In the genomic region with DNA sequence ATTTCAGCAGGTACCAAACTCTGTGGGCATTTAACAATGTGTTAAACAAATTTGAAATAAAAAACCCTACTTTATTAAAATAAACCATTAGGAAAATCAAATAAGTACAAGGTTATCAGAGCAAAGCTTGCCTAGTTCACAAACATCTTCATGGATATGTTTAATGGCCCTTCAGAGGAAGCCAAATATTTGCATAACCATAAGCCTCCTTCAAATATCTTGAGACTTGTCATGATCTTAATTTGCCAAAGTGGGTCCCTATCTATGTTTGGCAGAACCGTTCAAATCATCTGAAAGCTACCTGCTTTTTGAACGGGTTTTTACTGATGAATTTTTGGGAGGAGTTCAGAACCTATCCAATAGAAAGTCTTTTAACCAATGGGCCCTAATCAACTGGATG, we compare ENCODE assay signal across 13 cellular contexts.
DNase-seq lines count a peak whose midpoint lies in the region; ATAC-seq and TF ChIP-seq lines count a peak whose summit lies in the region.
"Had no signal": no experiment of that assay in that cellular context is flagged by ENCODE, and none has a peak within 500 bp of the region (broad histone marks: within the 10 kb centered on the region; RNA-seq: fewer than 3 reads in every experiment).

No MANE protein-coding gene starts in this region.

- no peak for TF ChIP-seq CTCF in DOHH2 (IDR thresholded peaks at IDR 0.05; ENCODE audit: low read depth, low read length, poor library complexity, severe bottlenecking)
- no peak for TF ChIP-seq CTCF in left lung (IDR thresholded peaks at IDR 0.05)
- no peak for TF ChIP-seq CTCF in colonic mucosa (IDR thresholded peaks at IDR 0.05)

- H3K9me3 Mint-ChIP-seq in activated naive CD8-positive, alpha-beta T cell (ENCODE audit: low read depth): peaks cover 4% of the 10 kb centered on the region
- H3K9me3 Mint-ChIP-seq in activated naive CD8-positive, alpha-beta T cell treated with anti-CD3 and anti-CD28 coated beads for 36 hours: peaks cover 15% of the 10 kb centered on the region
- peaks cover 0 to 6% (median 0%) of the 10 kb centered on the region in 5 donors for H3K9me3 Mint-ChIP-seq in CD8-positive, alpha-beta memory T cell

- no peaks in the 10 kb centered on the region for H3K27me3 ChIP-seq in DOHH2 (ENCODE audit: control insufficient read depth, low read length)
- H3K27me3 ChIP-seq in left lung: peaks cover 9 to 19% of the 10 kb centered on the region in 2 donors
- no peaks in the 10 kb centered on the region for H3K27me3 ChIP-seq in CD8-positive, alpha-beta memory T cell (ENCODE audit: insufficient read depth, low read length, poor library complexity, severe bottlenecking)
- no peaks in the 10 kb centered on the region for H3K27me3 ChIP-seq in colonic mucosa

- peak overlapping the region; percentile 50 for H3K27ac Mint-ChIP-seq in activated naive CD8-positive, alpha-beta T cell
- no peak overlapping the region for H3K27ac Mint-ChIP-seq in activated naive CD8-positive, alpha-beta T cell treated with anti-CD3 and anti-CD28 coated beads for 36 hours
- H3K27ac Mint-ChIP-seq in CD8-positive, alpha-beta memory T cell: no peak overlapping the region
- H3K27ac Mint-ChIP-seq: CD14-positive monocyte, HFFc6 had no signal

- no peak overlapping the region for H3K4me3 Mint-ChIP-seq in activated naive CD8-positive, alpha-beta T cell
- no peak overlapping the region for H3K4me3 Mint-ChIP-seq in activated naive CD8-positive, alpha-beta T cell treated with anti-CD3 and anti-CD28 coated beads for 36 hours
- no peak overlapping the region for H3K4me3 Mint-ChIP-seq in CD8-positive, alpha-beta memory T cell
- H3K4me3 Mint-ChIP-seq: CD14-positive monocyte, HFFc6 had no signal

- H3K4me1 ChIP-seq in DOHH2 (ENCODE audit: control insufficient read depth, low read length) (peaks cover 82% of the 10 kb centered on the region), left lung (no peaks in the 10 kb centered on the region), colonic mucosa (no peaks in the 10 kb centered on the region)
- H3K4me1 ChIP-seq in CD8-positive, alpha-beta memory T cell (ENCODE audit: insufficient read depth, low read length): no peaks in the 10 kb centered on the region
- H3K4me1 ChIP-seq: A549 had no signal

- H3K4me3 ChIP-seq in DOHH2 (ENCODE audit: low read length): no peak overlapping the region; the same call in 1 of the 2 replicates
- H3K4me3 ChIP-seq in left lung: no peak overlapping the region
- H3K4me3 ChIP-seq in CD8-positive, alpha-beta memory T cell (ENCODE audit: low read length): no peak overlapping the region
- H3K4me3 ChIP-seq in colonic mucosa: no peak overlapping the region
- H3K4me3 ChIP-seq: A549 had no signal

- H3F3A ChIP-seq in DOHH2 (ENCODE audit: control insufficient read depth, insufficient read depth): peaks cover 43% of the 10 kb centered on the region

- H3K79me2 ChIP-seq in DOHH2 (ENCODE audit: control insufficient read depth, low read length): peaks cover 100% of the 10 kb centered on the region

- H3K36me3 ChIP-seq in DOHH2 (ENCODE audit: control insufficient read depth, low read length) (peaks cover 93% of the 10 kb centered on the region), left lung (no peaks in the 10 kb centered on the region), colonic mucosa (no peaks in the 10 kb centered on the region)
- no peaks in the 10 kb centered on the region for H3K36me3 ChIP-seq in CD8-positive, alpha-beta memory T cell (ENCODE audit: insufficient read depth, low read length)

- H3K9me3 ChIP-seq in DOHH2 (ENCODE audit: control insufficient read depth, insufficient read depth, low read length) (no peaks in the 10 kb centered on the region), left lung (no peaks in the 10 kb centered on the region), colonic mucosa (no peaks in the 10 kb centered on the region)
- H3K9me3 ChIP-seq in CD8-positive, alpha-beta memory T cell (ENCODE audit: low read length): no peaks in the 10 kb centered on the region
- H3K9me3 ChIP-seq: A549 had no signal

- no peaks in the 10 kb centered on the region for H3K9me2 ChIP-seq in DOHH2 (replicated peaks; ENCODE audit: control insufficient read depth, low read length)

- intact Hi-C loops in left lung (cut with DNase I) (no loop called here), colonic mucosa (cut with DNase I) (no loop called here)

- H3K9ac ChIP-seq in colonic mucosa (ENCODE audit: low read depth in 2 of 2, low read length in 2 of 2): no peak overlapping the region

- peaks cover 82% of the 10 kb centered on the region for H3K4me1 Mint-ChIP-seq in activated naive CD8-positive, alpha-beta T cell (ENCODE audit: low read depth)
- H3K4me1 Mint-ChIP-seq in activated naive CD8-positive, alpha-beta T cell treated with anti-CD3 and anti-CD28 coated beads for 36 hours: peaks cover 72% of the 10 kb centered on the region
- peaks cover 4 to 5% (median 4%) of the 10 kb centered on the region in 3 donors for H3K4me1 Mint-ChIP-seq in CD8-positive, alpha-beta memory T cell

- peak overlapping the region; percentile 23 for H3K4me2 ChIP-seq in DOHH2 (ENCODE audit: low read length)
- H3K4me2 ChIP-seq: A549 had no signal

- peaks cover 27% of the 10 kb centered on the region for H4K20me1 ChIP-seq in DOHH2 (ENCODE audit: control insufficient read depth, insufficient read depth, low read depth, low read length)

- H3K27ac ChIP-seq in DOHH2 (ENCODE audit: low read depth, low read length) (peak overlapping the region; percentile 15), left lung (no peak overlapping the region), colonic mucosa (no peak overlapping the region)
- H3K27ac ChIP-seq in CD8-positive, alpha-beta memory T cell (ENCODE audit: low read depth, low read length): no peak overlapping the region
- H3K27ac ChIP-seq: A549 had no signal

- CTCF ChIA-PET in CD8-positive, alpha-beta memory T cell (lab: Charles Lee): interaction anchor here (1.6 kb wide), 1 partner anchor 12 kb away, joined by 3 read pairs; no protein-coding TSS in a partner anchor

- H3K27me3 Mint-ChIP-seq in activated naive CD8-positive, alpha-beta T cell: no peaks in the 10 kb centered on the region
- no peaks in the 10 kb centered on the region for H3K27me3 Mint-ChIP-seq in activated naive CD8-positive, alpha-beta T cell treated with anti-CD3 and anti-CD28 coated beads for 36 hours
- H3K27me3 Mint-ChIP-seq in CD8-positive, alpha-beta memory T cell: no peaks in the 10 kb centered on the region

- H3K36me3 Mint-ChIP-seq in activated naive CD8-positive, alpha-beta T cell: peaks cover 40% of the 10 kb centered on the region
- H3K36me3 Mint-ChIP-seq in activated naive CD8-positive, alpha-beta T cell treated with anti-CD3 and anti-CD28 coated beads for 36 hours: peaks cover 57% of the 10 kb centered on the region
- H3K36me3 Mint-ChIP-seq in CD8-positive, alpha-beta memory T cell: peaks cover 3 to 8% (median 6%) of the 10 kb centered on the region in 3 donors
- H3K36me3 Mint-ChIP-seq: CD14-positive monocyte had no signal

- DNase-seq in activated naive CD8-positive, alpha-beta T cell treated with anti-CD3 and anti-CD28 coated beads for 36 hours: no peak
- DNase-seq in left lung (no peak), colonic mucosa (no peak)
- DNase-seq in CD8-positive, alpha-beta memory T cell: no peak
- DNase-seq: DND-41, GF-D8, HCEC 1CT, HFFc6 had no signal

- POLR2A ChIA-PET in CD8-positive, alpha-beta memory T cell (lab: Charles Lee): interaction anchor here (0.6 kb wide), 1 partner anchor 299 kb away, joined by 8 read pairs; no protein-coding TSS in a partner anchor

- peak; percentile 69 for ATAC-seq in left lung
- ATAC-seq: A549, HepG2 had no signal
